Comparison of ENCODE assay signal across 8 cellular contexts in the genomic region with DNA sequence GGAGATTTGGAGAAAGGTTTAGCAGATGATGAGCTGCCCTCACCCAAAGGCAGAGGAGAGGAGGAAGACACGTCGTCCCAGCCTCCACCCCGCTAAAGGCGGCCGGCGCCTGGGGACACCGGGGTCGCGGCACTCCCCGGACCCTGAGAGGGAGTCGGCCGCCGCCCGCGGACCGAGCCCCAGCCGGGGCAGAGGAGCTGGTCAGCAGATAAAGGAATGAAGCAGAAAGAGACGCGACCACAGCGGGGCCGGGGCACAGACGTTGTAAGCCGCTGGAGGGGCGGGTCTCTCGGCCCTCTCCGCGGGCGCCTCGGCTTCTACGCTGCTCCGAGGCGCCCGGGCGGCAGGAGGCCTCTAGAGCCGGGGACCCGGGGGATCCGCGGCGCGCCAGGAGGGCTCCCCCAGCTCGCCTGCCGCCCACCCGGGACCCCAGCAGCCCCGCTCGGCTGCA. TPM values are rescaled to one million over a fixed set of nuclear protein-coding genes. Genes with fewer than 3 reads are reported as not detected.
DNase-seq lines count a peak whose midpoint lies in the region; ATAC-seq lines count a peak whose summit lies in the region.

No MANE protein-coding gene starts in this region.

- peak overlapping the region; percentile 95 to 100 (median 97) for H3K27ac Mint-ChIP-seq in CD4-positive, alpha-beta memory T cell
- peak overlapping the region; percentile 91 for H3K27ac Mint-ChIP-seq in activated CD4-positive, alpha-beta T cell treated with anti-CD3 and anti-CD28 coated beads for 36 hours

- peaks cover 55% of the 10 kb centered on the region for H3K4me1 ChIP-seq in CD4-positive, alpha-beta memory T cell (ENCODE audit: insufficient read depth, low read length)
- H3K4me1 ChIP-seq in HUES48 (ENCODE audit: control insufficient read depth, insufficient read depth, low read length): peaks cover 5% of the 10 kb centered on the region
- peaks cover 5% of the 10 kb centered on the region for H3K4me1 ChIP-seq in mesenchymal stem cell (ENCODE audit: control insufficient read depth, insufficient read depth, low read depth, low read length)

- no peaks in the 10 kb centered on the region for H3K9me3 Mint-ChIP-seq in CD4-positive, alpha-beta memory T cell
- no peaks in the 10 kb centered on the region for H3K9me3 Mint-ChIP-seq in activated CD4-positive, alpha-beta T cell treated with anti-CD3 and anti-CD28 coated beads for 36 hours (ENCODE audit: low read depth)

- no peak overlapping the region for H2BK120ac ChIP-seq in mesenchymal stem cell (ENCODE audit: low read depth, low read length)

- H4K91ac ChIP-seq in mesenchymal stem cell (ENCODE audit: low read length): no peak overlapping the region

- H3K14ac ChIP-seq in mesenchymal stem cell (ENCODE audit: low read length in 2 of 2): peak overlapping the region in 1 of 2 experiments; percentile 9

- peak in 3 of 5 donors; percentile 42 to 53 (median 49) for DNase-seq in CD4-positive, alpha-beta memory T cell
- peak; percentile 64 for DNase-seq in activated CD4-positive, alpha-beta T cell treated with anti-CD3 and anti-CD28 coated beads for 36 hours
- peak; percentile 81 for DNase-seq in ecto neural progenitor cell (ENCODE audit: low spot score)
- peak; percentile 75 for DNase-seq in mesenchymal stem cell
- peak in 4 of 6 experiments; percentile 30 to 62 (median 46) for DNase-seq in stimulated activated naive CD4-positive, alpha-beta T cell (lab: John Stamatoyannopoulos, UW)
- no peak for DNase-seq in NCI-H2107 (lab: John Stamatoyannopoulos, UW)

- H2BK5ac ChIP-seq in mesenchymal stem cell (ENCODE audit: low read depth, low read length, poor library complexity, severe bottlenecking): no peak overlapping the region

- H3K18ac ChIP-seq in mesenchymal stem cell (ENCODE audit: low read depth in 1 of 2, low read length in 2 of 2): peak overlapping the region; percentile 3 to 97

- H3K4me3 Mint-ChIP-seq in CD4-positive, alpha-beta memory T cell: peak overlapping the region; percentile 94 to 98 (median 96)
- H3K4me3 Mint-ChIP-seq in activated CD4-positive, alpha-beta T cell treated with anti-CD3 and anti-CD28 coated beads for 36 hours: peak overlapping the region; percentile 87

- peak overlapping the region; percentile 98 for H3K4me2 ChIP-seq in mesenchymal stem cell (ENCODE audit: low read length, poor library complexity, severe bottlenecking)

- H3K4me1 Mint-ChIP-seq in CD4-positive, alpha-beta memory T cell: peaks cover 39 to 61% (median 47%) of the 10 kb centered on the region in 4 donors
- H3K4me1 Mint-ChIP-seq in activated CD4-positive, alpha-beta T cell treated with anti-CD3 and anti-CD28 coated beads for 36 hours: peaks cover 49% of the 10 kb centered on the region

- H3K9me3 ChIP-seq in CD4-positive, alpha-beta memory T cell (ENCODE audit: control insufficient read depth in 1 of 2, low read length in 2 of 2): no peaks in the 10 kb centered on the region
- no peaks in the 10 kb centered on the region for H3K9me3 ChIP-seq in HUES48 (ENCODE audit: control insufficient read depth, insufficient read depth, low read length)
- no peaks in the 10 kb centered on the region for H3K9me3 ChIP-seq in mesenchymal stem cell (ENCODE audit: control insufficient read depth, low read length)

- no peak overlapping the region for H2AK5ac ChIP-seq in mesenchymal stem cell (ENCODE audit: low read length, severe bottlenecking)

- H3K27me3 ChIP-seq in CD4-positive, alpha-beta memory T cell (ENCODE audit: insufficient read depth, low read length): no peaks in the 10 kb centered on the region
- H3K27me3 ChIP-seq in HUES48 (ENCODE audit: control insufficient read depth, insufficient read depth, low read length) (no peaks in the 10 kb centered on the region; the same call in 1 of the 2 replicates), mesenchymal stem cell (ENCODE audit: control insufficient read depth in 1 of 2, insufficient read depth in 1 of 2, low read length in 2 of 2) (peaks cover 0 to 3% of the 10 kb centered on the region in 2 experiments)

- no peak overlapping the region for H2BK15ac ChIP-seq in mesenchymal stem cell (ENCODE audit: low read depth, poor library complexity, severe bottlenecking)

- H2AFZ ChIP-seq in mesenchymal stem cell (ENCODE audit: low read depth, low read length): peak overlapping the region; percentile 82

- H2BK12ac ChIP-seq in mesenchymal stem cell (ENCODE audit: low read length in 2 of 2): no peak overlapping the region

- H3K36me3 ChIP-seq in CD4-positive, alpha-beta memory T cell (ENCODE audit: insufficient read depth, low read length): no peaks in the 10 kb centered on the region
- H3K36me3 ChIP-seq in HUES48 (ENCODE audit: control insufficient read depth, insufficient read depth, low read length): no peaks in the 10 kb centered on the region
- no peaks in the 10 kb centered on the region for H3K36me3 ChIP-seq in mesenchymal stem cell (ENCODE audit: control insufficient read depth in 1 of 2, insufficient read depth in 2 of 2, low read depth in 1 of 2, low read length in 2 of 2)

- peaks cover 12% of the 10 kb centered on the region for H3K79me1 ChIP-seq in mesenchymal stem cell (replicated peaks; ENCODE audit: low read length, poor library complexity, severe bottlenecking)

- peak overlapping the region in 1 of 2 experiments; percentile 80 for H3K23ac ChIP-seq in mesenchymal stem cell (ENCODE audit: low read length in 2 of 2)

- H4K8ac ChIP-seq in mesenchymal stem cell (ENCODE audit: low read length): peak overlapping the region; percentile 4

- peak overlapping the region in 1 of 2 experiments; percentile 73 for H3K4ac ChIP-seq in mesenchymal stem cell (ENCODE audit: low read depth in 1 of 2, low read length in 2 of 2)

- peak overlapping the region; percentile 53 to 69 for H3K4me3 ChIP-seq in CD4-positive, alpha-beta memory T cell (ENCODE audit: low read length in 2 of 2)
- peak overlapping the region; percentile 80 for H3K4me3 ChIP-seq in HUES48 (ENCODE audit: low read depth, low read length)
- H3K4me3 ChIP-seq in mesenchymal stem cell (ENCODE audit: insufficient read depth in 1 of 2, low read depth in 1 of 2, low read length in 2 of 2): peak overlapping the region; percentile 76 to 94

- H3K9ac ChIP-seq in HUES48 (ENCODE audit: low read depth, low read length) (peak overlapping the region; percentile 95), mesenchymal stem cell (ENCODE audit: low read length) (peak overlapping the region; percentile 98)

- H3K27ac ChIP-seq in CD4-positive, alpha-beta memory T cell (ENCODE audit: low read depth, low read length): peak overlapping the region; percentile 94
- H3K27ac ChIP-seq in HUES48 (ENCODE audit: low read depth, low read length) (peak overlapping the region; percentile 93), mesenchymal stem cell (ENCODE audit: low read length, poor library complexity, severe bottlenecking) (no peak overlapping the region)

- H3K27me3 Mint-ChIP-seq in CD4-positive, alpha-beta memory T cell: no peaks in the 10 kb centered on the region
- no peaks in the 10 kb centered on the region for H3K27me3 Mint-ChIP-seq in activated CD4-positive, alpha-beta T cell treated with anti-CD3 and anti-CD28 coated beads for 36 hours

- CTCF ChIA-PET in CD4-positive, alpha-beta memory T cell (lab: Charles Lee; ENCODE audit: partially characterized antibody): interaction anchor here (0.9 to 2.1 kb wide), 9 partner anchors 10 to 215 kb away, joined by 3 to 17 read pairs (median 5); no protein-coding TSS in a partner anchor
- CTCF ChIA-PET in activated CD4-positive, alpha-beta T cell treated with anti-CD3 and anti-CD28 coated beads for 36 hours (lab: Charles Lee): interaction anchor here (0.9 to 1.2 kb wide), 6 partner anchors 8 to 265 kb away, joined by 3 to 6 read pairs (median 4); no protein-coding TSS in a partner anchor

- intact Hi-C loops in CD4-positive, alpha-beta memory T cell (cut with micrococcal nuclease): loop anchor here (1.0 to 10.0 kb wide), 5 partner anchors 9 to 234 kb away; no protein-coding TSS in a partner anchor
- intact Hi-C loops in activated CD4-positive, alpha-beta T cell treated with anti-CD3 and anti-CD28 coated beads for 36 hours (cut with DNase I, micrococcal nuclease): loop anchor here (1.0 to 10.0 kb wide), 8 partner anchors 58 to 711 kb away; partner anchors contain the start of genes CIAO2A (in 1 of the 2), DAPK2 (in 1 of the 2), LACTB (in 1 of the 2) and SNX22 (in 1 of the 2)

- peak; percentile 36 for ATAC-seq in GM21390 (IDR thresholded peaks at IDR 0.05; ENCODE audit: unreplicated experiment)
- peak; percentile 50 for ATAC-seq in activated CD4-positive, alpha-beta T cell treated with anti-CD3 and anti-CD28 coated beads for 36 hours

- 1% methylated on average over 17 of the region's 45 CpGs for WGBS in mesenchymal stem cell

- POLR2A ChIA-PET in CD4-positive, alpha-beta memory T cell (lab: Charles Lee; ENCODE audit: partially characterized antibody): interaction anchor here (0.7 to 2.5 kb wide), 28 partner anchors 10 to 261 kb away, joined by 3 to 48 read pairs (median 4); partner anchors contain the start of genes CIAO2A, DAPK2 and FBXL22
- POLR2A ChIA-PET in activated CD4-positive, alpha-beta T cell treated with anti-CD3 and anti-CD28 coated beads for 36 hours (lab: Charles Lee): interaction anchor here (0.6 to 1.5 kb wide), 4 partner anchors 9 to 81 kb away, joined by 3 to 4 read pairs (median 4); no protein-coding TSS in a partner anchor

- peaks cover 0 to 16% of the 10 kb centered on the region in 2 donors for H3K36me3 Mint-ChIP-seq in CD4-positive, alpha-beta memory T cell
- H3K36me3 Mint-ChIP-seq in activated CD4-positive, alpha-beta T cell treated with anti-CD3 and anti-CD28 coated beads for 36 hours (ENCODE audit: low read depth): peaks cover 6% of the 10 kb centered on the region

RNA-seq across cellular contexts. Expression of gene HERC1, which starts 0.5 kb away (rescaled TPM):
- 100 to 1,000 TPM; 172 to 186 TPM for total RNA-seq in CD4-positive, alpha-beta memory T cell
- polyA plus RNA-seq in CD4-positive, alpha-beta memory T cell: 10 to 100 TPM; 17.2 to 33.7 TPM
- total RNA-seq in activated CD4-positive, alpha-beta T cell treated with anti-CD3 and anti-CD28 coated beads for 36 hours: 10 to 100 TPM; 62.8 to 66.0 TPM
- 10.2 TPM for polyA plus RNA-seq in mesenchymal stem cell (2013, experiment 1 of 2)
- 9.1 TPM for polyA plus RNA-seq in mesenchymal stem cell (2013, experiment 2 of 2)
